In genomic region chr13:40389081-40389641, GRCh38 we compare ENCODE assay signal across 7 cellular contexts.
A peak's percentile ranks its signal among the peaks of the same experiment; 100 is the strongest.
DNase-seq lines count a peak whose midpoint lies in the region; ATAC-seq and TF ChIP-seq lines count a peak whose summit lies in the region.

No MANE protein-coding gene starts in this region.

- peak overlapping the region in 4 of 8 donors; percentile 11 to 59 (median 16) for H3K4me3 ChIP-seq in spleen
- no peak overlapping the region for H3K4me3 ChIP-seq in brain microvascular endothelial cell (ENCODE audit: low read depth, low read length)

- TF ChIP-seq CTCF in spleen (IDR thresholded peaks at IDR 0.05 in 8 of 11, conservative IDR thresholded peaks at IDR 0.05 in 3 of 11): no peak
- no peak for TF ChIP-seq CTCF in brain microvascular endothelial cell (IDR thresholded peaks at IDR 0.05; ENCODE audit: low read depth, low read length, missing control alignments)

- intact Hi-C loops in activated T-helper 2 cell treated with anti-CD3 and anti-CD28 coated beads, Interferon-gamma antibody, Interleukin-2, Interleukin-4, amounts not matched to agents 10 μg/mL and 5 μg/mL and 100 μg/mL, durations not matched to agents 14 hours and 24 hours and 36 hours (cut with micrococcal nuclease): loop anchor here (2.0 to 10.0 kb wide), 9 partner anchors 50 to 1352 kb away; partner anchors contain the start of genes MRPS31, NHLRC3 and PROSER1
- intact Hi-C loops in spleen (cut with DNase I; ENCODE audit: low total_unique reads): no loop called here

- H3K27me3 ChIP-seq in spleen (replicated peaks in 1 of 7) (no peaks in the 10 kb centered on the region), brain microvascular endothelial cell (replicated peaks) (no peaks in the 10 kb centered on the region)

- peak; percentile 50 for DNase-seq in activated T-helper 2 cell treated with anti-CD3 and anti-CD28 coated beads, Interferon-gamma antibody, Interleukin-2, Interleukin-4, amounts not matched to agents 10 μg/mL and 5 μg/mL and 100 μg/mL, durations not matched to agents 14 hours and 24 hours and 36 hours (ENCODE audit: low spot score)
- DNase-seq in spleen: no peak
- DNase-seq in brain microvascular endothelial cell: no peak
- DNase-seq in left lobe of liver (ENCODE audit: low spot score): no peak
- DNase-seq in midbrain (lab: John Stamatoyannopoulos, UW): no peak

- H3K36me3 ChIP-seq in spleen (no peaks in the 10 kb centered on the region), brain microvascular endothelial cell (replicated peaks) (no peaks in the 10 kb centered on the region)

- peak; percentile 31 for ATAC-seq in GM21367 (IDR thresholded peaks at IDR 0.05; ENCODE audit: unreplicated experiment)
- peak; percentile 49 for ATAC-seq in HG03432 (IDR thresholded peaks at IDR 0.05; ENCODE audit: unreplicated experiment)
- no peak for ATAC-seq in left lobe of liver

- no peaks in the 10 kb centered on the region for H3K9me3 ChIP-seq in spleen

- peaks cover 38% of the 10 kb centered on the region for H3K4me1 Mint-ChIP-seq in activated T-helper 2 cell treated with anti-CD3 and anti-CD28 coated beads, Interferon-gamma antibody, Interleukin-2, Interleukin-4, amounts not matched to agents 10 μg/mL and 5 μg/mL and 100 μg/mL, durations not matched to agents 14 hours and 24 hours and 36 hours (ENCODE audit: low read depth)

- peak overlapping the region; percentile 80 for H3K4me3 Mint-ChIP-seq in activated T-helper 2 cell treated with anti-CD3 and anti-CD28 coated beads, Interferon-gamma antibody, Interleukin-2, Interleukin-4, amounts not matched to agents 10 μg/mL and 5 μg/mL and 100 μg/mL, durations not matched to agents 14 hours and 24 hours and 36 hours (ENCODE audit: low read depth)

- in situ Hi-C loops in brain microvascular endothelial cell (cut with HindIII; ENCODE audit: low pct_ligation_motif_present, low sequenced_read_pairs): no loop called here

- H3K27ac Mint-ChIP-seq in activated T-helper 2 cell treated with anti-CD3 and anti-CD28 coated beads, Interferon-gamma antibody, Interleukin-2, Interleukin-4, amounts not matched to agents 10 μg/mL and 5 μg/mL and 100 μg/mL, durations not matched to agents 14 hours and 24 hours and 36 hours: peak overlapping the region; percentile 98

- no peak for TF ChIP-seq POLR2A in spleen (IDR thresholded peaks at IDR 0.05)

- H3K27me3 Mint-ChIP-seq in activated T-helper 2 cell treated with anti-CD3 and anti-CD28 coated beads, Interferon-gamma antibody, Interleukin-2, Interleukin-4, amounts not matched to agents 10 μg/mL and 5 μg/mL and 100 μg/mL, durations not matched to agents 14 hours and 24 hours and 36 hours (ENCODE audit: low read depth): no peaks in the 10 kb centered on the region

- no peaks in the 10 kb centered on the region for H3K9me3 Mint-ChIP-seq in activated T-helper 2 cell treated with anti-CD3 and anti-CD28 coated beads, Interferon-gamma antibody, Interleukin-2, Interleukin-4, amounts not matched to agents 10 μg/mL and 5 μg/mL and 100 μg/mL, durations not matched to agents 14 hours and 24 hours and 36 hours

- H3K27ac ChIP-seq in spleen (peak overlapping the region; percentile 72 to 92 (median 85)), brain microvascular endothelial cell (no peak overlapping the region)

- peaks cover 0 to 41% (median 19%) of the 10 kb centered on the region in 6 donors for H3K4me1 ChIP-seq in spleen

- H3K36me3 Mint-ChIP-seq in activated T-helper 2 cell treated with anti-CD3 and anti-CD28 coated beads, Interferon-gamma antibody, Interleukin-2, Interleukin-4, amounts not matched to agents 10 μg/mL and 5 μg/mL and 100 μg/mL, durations not matched to agents 14 hours and 24 hours and 36 hours (ENCODE audit: low read depth): peaks cover 8% of the 10 kb centered on the region

- WGBS in spleen, 5 donors: 45 to 58% (median 52%) methylated on average over 10 of the region's 10 CpGs
